9 cellular contexts compared by ENCODE assay signal in the genomic region with DNA sequence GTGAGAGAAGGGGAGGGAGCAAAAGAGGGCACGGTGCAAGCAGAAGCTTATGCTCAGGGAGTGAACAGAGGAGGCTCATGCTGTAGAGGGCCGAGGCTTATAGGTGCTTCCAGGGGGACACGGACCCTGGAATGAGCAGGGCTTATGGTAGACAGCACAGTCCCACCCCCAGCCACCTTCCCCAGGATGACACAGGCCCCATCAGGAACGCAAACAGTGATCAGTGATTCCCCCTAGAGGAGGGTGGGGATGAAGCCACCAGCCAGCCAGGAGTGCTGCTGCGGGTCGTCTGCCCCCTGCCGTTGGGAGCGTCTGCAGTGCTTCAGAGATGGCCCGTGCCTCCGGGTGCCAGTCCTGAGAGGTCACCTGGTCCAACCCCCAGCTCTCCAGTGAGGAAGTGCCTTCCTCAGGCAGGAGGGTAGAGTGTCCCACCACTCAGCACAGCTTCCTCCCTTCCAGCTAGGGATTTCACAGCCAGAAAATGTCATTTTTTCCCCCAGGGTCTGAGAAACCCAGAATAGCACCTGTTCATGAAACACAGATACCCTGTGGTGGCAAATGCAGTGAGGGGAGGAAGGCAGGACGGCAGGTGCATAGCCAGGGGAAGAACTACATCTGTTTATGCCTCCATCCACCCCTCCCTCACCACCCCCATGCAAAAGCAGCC.
DNase-seq lines count a peak whose midpoint lies in the region; ATAC-seq and TF ChIP-seq lines count a peak whose summit lies in the region.
"Had no signal": no experiment of that assay in that cellular context is flagged by ENCODE, and none has a peak within 500 bp of the region (broad histone marks: within the 10 kb centered on the region; RNA-seq: fewer than 3 reads in every experiment).

No MANE protein-coding gene starts in this region.

- TF ChIP-seq CTCF in HFF-Myc (IDR thresholded peaks at IDR 0.05; ENCODE audit: low read depth, low read length, missing control alignments) (peak; percentile 92), dorsolateral prefrontal cortex (IDR thresholded peaks at IDR 0.05 in 54 of 56, conservative IDR thresholded peaks at IDR 0.05 in 2 of 56; ENCODE audit: low read depth in 1 of 56, partially characterized antibody in 56 of 56) (peak in 55 of 56 donors; percentile 17 to 73 (median 57)), mesothelial cell of epicardium (IDR thresholded peaks at IDR 0.05; ENCODE audit: unreplicated experiment) (peak; percentile 42)

- peak; percentile 92 for DNase-seq in D341Med (ENCODE audit: low spot score)
- DNase-seq in HFF-Myc (ENCODE audit: extremely low read depth, low read depth): peak; percentile 14
- DNase-seq in NCI-H2171 treated with DMSO at 0.1 percent for 48 hours (lab: John Stamatoyannopoulos, UW): peak; percentile 80
- peak; percentile 79 for DNase-seq in activated CD4-positive, alpha-beta T cell treated with anti-CD3 and anti-CD28 coated beads for 36 hours
- DNase-seq in dorsolateral prefrontal cortex: peak in 7 of 10 donors; percentile 46 to 70 (median 56)
- peak; percentile 59 to 75 for DNase-seq in mesothelial cell of epicardium (ENCODE audit: low spot score in 2 of 2, unreplicated experiment in 2 of 2)
- peak; percentile 75 for DNase-seq in stimulated activated naive CD8-positive, alpha-beta T cell treated with anti-CD3 and anti-CD28 coated beads, Interleukin-15, Interleukin-2, amounts not matched to agents 100 U/mL and 50 U/mL, for 24 hours
- no peak for DNase-seq in posterior vena cava (ENCODE audit: low spot score)

- H3K27ac ChIP-seq in dorsolateral prefrontal cortex: peak overlapping the region in 1 of 59 donors; percentile 18
- H3K27ac ChIP-seq: SK-N-MC had no signal

- POLR2A ChIA-PET in activated CD4-positive, alpha-beta T cell treated with anti-CD3 and anti-CD28 coated beads for 36 hours (lab: Charles Lee): no interaction called here

- CTCF ChIA-PET in activated CD4-positive, alpha-beta T cell treated with anti-CD3 and anti-CD28 coated beads for 36 hours (lab: Charles Lee): interaction anchor here (0.7 to 1.2 kb wide), 5 partner anchors 9 to 738 kb away, joined by 3 to 4 read pairs (median 3); no protein-coding TSS in a partner anchor

- H3K27ac Mint-ChIP-seq in activated CD4-positive, alpha-beta T cell treated with anti-CD3 and anti-CD28 coated beads for 36 hours: no peak overlapping the region
- no peak overlapping the region for H3K27ac Mint-ChIP-seq in mesothelial cell of epicardium

- no peaks in the 10 kb centered on the region for H3K4me1 Mint-ChIP-seq in activated CD4-positive, alpha-beta T cell treated with anti-CD3 and anti-CD28 coated beads for 36 hours
- peaks cover 10% of the 10 kb centered on the region for H3K4me1 Mint-ChIP-seq in mesothelial cell of epicardium

- H3K27me3 ChIP-seq in dorsolateral prefrontal cortex: no peaks in the 10 kb centered on the region

- intact Hi-C loops in activated CD4-positive, alpha-beta T cell treated with anti-CD3 and anti-CD28 coated beads for 36 hours (cut with DNase I, micrococcal nuclease): no loop called here
- intact Hi-C loops in dorsolateral prefrontal cortex (cut with DNase I) (no loop called here), posterior vena cava (cut with DNase I) (no loop called here)

- H3K27me3 Mint-ChIP-seq in activated CD4-positive, alpha-beta T cell treated with anti-CD3 and anti-CD28 coated beads for 36 hours: no peaks in the 10 kb centered on the region
- peaks cover 21% of the 10 kb centered on the region for H3K27me3 Mint-ChIP-seq in mesothelial cell of epicardium (ENCODE audit: low read depth)

- H3K4me3 Mint-ChIP-seq in activated CD4-positive, alpha-beta T cell treated with anti-CD3 and anti-CD28 coated beads for 36 hours: no peak overlapping the region
- no peak overlapping the region for H3K4me3 Mint-ChIP-seq in mesothelial cell of epicardium

- ATAC-seq in activated CD4-positive, alpha-beta T cell treated with anti-CD3 and anti-CD28 coated beads for 36 hours: peak; percentile 97
- ATAC-seq in stimulated activated naive CD8-positive, alpha-beta T cell treated with anti-CD3 and anti-CD28 coated beads, Interleukin-15, Interleukin-2, amounts not matched to agents 100 U/mL and 50 U/mL, for 24 hours: peak; percentile 91

- no peaks in the 10 kb centered on the region for H3K9me3 Mint-ChIP-seq in activated CD4-positive, alpha-beta T cell treated with anti-CD3 and anti-CD28 coated beads for 36 hours (ENCODE audit: low read depth)
- H3K9me3 Mint-ChIP-seq in mesothelial cell of epicardium: no peaks in the 10 kb centered on the region

- no peaks in the 10 kb centered on the region for H3K36me3 Mint-ChIP-seq in activated CD4-positive, alpha-beta T cell treated with anti-CD3 and anti-CD28 coated beads for 36 hours (ENCODE audit: low read depth)
- no peaks in the 10 kb centered on the region for H3K36me3 Mint-ChIP-seq in mesothelial cell of epicardium

- no peak overlapping the region for H3K4me3 ChIP-seq in HFF-Myc (replicated peaks; ENCODE audit: low read depth, low read length)
- no peak overlapping the region for H3K4me3 ChIP-seq in dorsolateral prefrontal cortex
- H3K4me3 ChIP-seq: SK-N-MC had no signal

Comparison
In these comparisons a context has a peak if more than half of its experiments do, and no peak if none do; other contexts are left out.
1. CTCF ChIP-seq: peak in every context shown above with its lines; median percentile 92 in HFF-Myc; 57 in dorsolateral prefrontal cortex; 42 in mesothelial cell of epicardium.